In genomic region chr14:24612186-24612585, GRCh38 we compare ENCODE assay signal across 23 cellular contexts. TPM values are rescaled to one million over a fixed set of nuclear protein-coding genes. Genes with fewer than 3 reads are reported as not detected.
DNase-seq lines count a peak whose midpoint lies in the region; ATAC-seq, FAIRE-seq and TF ChIP-seq lines count a peak whose summit lies in the region.
"Had no signal": no experiment of that assay in that cellular context is flagged by ENCODE, and none has a peak within 500 bp of the region (broad histone marks: within the 10 kb centered on the region; RNA-seq: fewer than 3 reads in every experiment).

No MANE protein-coding gene starts in this region.

- BruUV-seq in MCF 10A (replicated peaks; lab: Mats Ljungman, UMichigan) = no TSS peak

- no peaks in the 10 kb centered on the region for H3K4me1 ChIP-seq in breast epithelium
- no peaks in the 10 kb centered on the region for H3K4me1 ChIP-seq in SJCRH30
- no peaks in the 10 kb centered on the region for H3K4me1 ChIP-seq in heart left ventricle
- no peaks in the 10 kb centered on the region for H3K4me1 ChIP-seq in HAP-1
- H3K4me1 ChIP-seq: body of pancreas, neural progenitor cell had no signal

- H3K27me3 ChIP-seq in breast epithelium (no peaks in the 10 kb centered on the region), MG63 (no peaks in the 10 kb centered on the region), SJCRH30 (no peaks in the 10 kb centered on the region), heart left ventricle (peaks cover 0 to 8% (median 0%) of the 10 kb centered on the region in 9 donors), HAP-1 (ENCODE audit: low read depth) (no peaks in the 10 kb centered on the region)
- H3K27me3 ChIP-seq: body of pancreas, esophagus squamous epithelium, neural progenitor cell had no signal

- intact Hi-C loops in MCF 10A (cut with micrococcal nuclease) (no loop called here), breast epithelium (cut with DNase I; ENCODE audit: low total_unique reads) (no loop called here), heart left ventricle (cut with DNase I) (no loop called here)

- CTCF ChIA-PET in MCF 10A (lab: Yijun Ruan, JAX) = interaction anchor here (1.0 kb wide), 1 partner anchor 67 kb away, joined by 3 read pairs; no protein-coding TSS in a partner anchor

- H3K4me3 ChIP-seq in breast epithelium = no peak overlapping the region
- no peak overlapping the region for H3K4me3 ChIP-seq in MG63
- no peak overlapping the region for H3K4me3 ChIP-seq in SJCRH30
- H3K4me3 ChIP-seq in heart left ventricle = no peak overlapping the region
- H3K4me3 ChIP-seq in HAP-1 = no peak overlapping the region
- H3K4me3 ChIP-seq: body of pancreas, dorsolateral prefrontal cortex, esophagus squamous epithelium, heart right ventricle, neural progenitor cell had no signal

- no peak for FAIRE-seq in D721Med (lab: Jason Lieb, UNC)
- FAIRE-seq: kidney had no signal

- TF ChIP-seq POLR2A in breast epithelium (IDR thresholded peaks at IDR 0.05) (no peak), heart left ventricle (IDR thresholded peaks at IDR 0.05) (no peak)

- DNase-seq in MCF 10A (ENCODE audit: unreplicated experiment) (peak; percentile 10), breast epithelium (ENCODE audit: low spot score in 2 of 2) (no peak), MG63 (peak; percentile 17), SJCRH30 (peak; percentile 15 to 45), heart left ventricle (no peak), HAP-1 (ENCODE audit: low spot score in 2 of 2) (no peak), D721Med (ENCODE audit: insufficient read length, low spot score) (no peak)
- DNase-seq: activated naive CD4-positive, alpha-beta T cell treated with Interleukin-2 at 50 U/mL for 16 hours; AML-193; dorsolateral prefrontal cortex; esophagus squamous epithelium; H9; heart right ventricle; kidney; NCI-H1417 treated with DMSO at 0.1 percent for 48 hours; stimulated activated CD4-positive, alpha-beta T cell treated with anti-CD3 and anti-CD28 coated beads, Interleukin-15, amount 100 ng/mL, for 24 hours; T-helper 1 cell had no signal

- H3K4me3 Mint-ChIP-seq in MCF 10A (ENCODE audit: unreplicated experiment) = no peak overlapping the region
- H3K4me3 Mint-ChIP-seq: H9, neural progenitor cell, WTC11 had no signal

- no peaks in the 10 kb centered on the region for H3K36me3 Mint-ChIP-seq in MCF 10A (ENCODE audit: insufficient read depth, unreplicated experiment)
- H3K36me3 Mint-ChIP-seq: neural progenitor cell, WTC11 had no signal

- no peak overlapping the region for H3K27ac ChIP-seq in breast epithelium
- H3K27ac ChIP-seq in SJCRH30 = no peak overlapping the region
- no peak overlapping the region for H3K27ac ChIP-seq in heart left ventricle
- H3K27ac ChIP-seq: body of pancreas, dorsolateral prefrontal cortex, esophagus squamous epithelium, heart right ventricle, neural progenitor cell had no signal

- in situ Hi-C loops in HAP-1 (cut with MboI; ENCODE audit: low sequenced_read_pairs) = no loop called here

- H3K9me3 ChIP-seq in breast epithelium = no peaks in the 10 kb centered on the region
- H3K9me3 ChIP-seq in MG63 = no peaks in the 10 kb centered on the region
- no peaks in the 10 kb centered on the region for H3K9me3 ChIP-seq in SJCRH30 (replicated peaks)
- no peaks in the 10 kb centered on the region for H3K9me3 ChIP-seq in heart left ventricle
- no peaks in the 10 kb centered on the region for H3K9me3 ChIP-seq in HAP-1
- H3K9me3 ChIP-seq: body of pancreas, esophagus squamous epithelium had no signal

- no peaks in the 10 kb centered on the region for H3K36me3 ChIP-seq in breast epithelium
- H3K36me3 ChIP-seq in MG63 = no peaks in the 10 kb centered on the region
- no peaks in the 10 kb centered on the region for H3K36me3 ChIP-seq in SJCRH30
- no peaks in the 10 kb centered on the region for H3K36me3 ChIP-seq in heart left ventricle
- no peaks in the 10 kb centered on the region for H3K36me3 ChIP-seq in HAP-1 (replicated peaks)
- H3K36me3 ChIP-seq: esophagus squamous epithelium, heart right ventricle, neural progenitor cell had no signal

- no peaks in the 10 kb centered on the region for H3K9me3 Mint-ChIP-seq in MCF 10A (ENCODE audit: unreplicated experiment)
- H3K9me3 Mint-ChIP-seq: neural progenitor cell had no signal

- no peak overlapping the region for H3K27ac Mint-ChIP-seq in MCF 10A (ENCODE audit: low read depth, unreplicated experiment)
- H3K27ac Mint-ChIP-seq: H9, neural progenitor cell, WTC11 had no signal

- no peak for ATAC-seq in heart left ventricle
- ATAC-seq: body of pancreas, heart right ventricle, WTC11 had no signal

- H3K27me3 Mint-ChIP-seq in MCF 10A (ENCODE audit: insufficient read depth, unreplicated experiment) = peaks cover 11% of the 10 kb centered on the region

- POLR2A ChIA-PET in MCF 10A (lab: Yijun Ruan, JAX) = no interaction called here

- H3K4me1 Mint-ChIP-seq in MCF 10A (ENCODE audit: insufficient read depth, unreplicated experiment) = no peaks in the 10 kb centered on the region
- H3K4me1 Mint-ChIP-seq: H9 had no signal

- no peak for TF ChIP-seq CTCF in MCF 10A (IDR thresholded peaks at IDR 0.05; ENCODE audit: unreplicated experiment)
- TF ChIP-seq CTCF in breast epithelium (IDR thresholded peaks at IDR 0.05) = no peak
- TF ChIP-seq CTCF in heart left ventricle (IDR thresholded peaks at IDR 0.05) = no peak
- no peak for TF ChIP-seq CTCF in D721Med (IDR thresholded peaks at IDR 0.05; ENCODE audit: insufficient read depth, missing control alignments)

RNA-seq across cellular contexts. Expression of gene GZMH, which starts 2.7 kb away (rescaled TPM):
- total RNA-seq in MCF 10A (2022) = not detected in 2 replicates
- 1 to 10 TPM in 1 of 3 donors, under 1 TPM in 2; 0.80 to 1.3 (median 0.98) TPM for total RNA-seq in breast epithelium
- not detected in 2 replicates for total RNA-seq in MG63 (2014; rRNA removed; shearing (Covaris generic); ENCODE audit: low replicate concordance)
- total RNA-seq in SJCRH30 (2014; rRNA removed; shearing (Covaris generic)) = not detected in 2 replicates
- total RNA-seq in heart left ventricle = 1 to 10 TPM in 4 of 9 donors, not detected in 5; 1.2 to 5.9 (median 2.6) TPM
- under 1 TPM; 0.30 to 0.61 TPM for polyA plus RNA-seq in heart left ventricle
- total RNA-seq: body of pancreas, Daoy, H9, mesenteric fat pad, subcutaneous adipose tissue, WTC11 had no signal

RNA-seq across cellular contexts. Expression of gene GZMB, which starts 21.8 kb away (rescaled TPM):
- total RNA-seq in MCF 10A (2022) (not detected in 2 replicates), breast epithelium (1 to 10 TPM in 2 of 3 donors, not detected in 1; 1.3 to 2.2 TPM), heart left ventricle (10 to 100 TPM in 1 of 9 donors, 1 to 10 TPM in 3, under 1 TPM in 3, not detected in 2; 0.49 to 18.8 (median 1.3) TPM)
- not detected in 2 replicates for total RNA-seq in MG63 (2014; rRNA removed; shearing (Covaris generic); ENCODE audit: low replicate concordance)
- total RNA-seq in SJCRH30 (2014; rRNA removed; shearing (Covaris generic)) = not detected in 2 replicates
- 1 to 10 TPM in 1 of 2 donors, under 1 TPM in 1; 0.32 to 1.4 TPM for polyA plus RNA-seq in heart left ventricle
- total RNA-seq: body of pancreas, Daoy, H9 had no signal

RNA-seq across cellular contexts. Expression of gene CTSG, which starts 36.1 kb away (rescaled TPM):
- total RNA-seq in MCF 10A (2022) (not detected in 2 replicates), breast epithelium (10 to 100 TPM in 1 of 3 donors, under 1 TPM in 2; 0.59 to 25.3 (median 0.98) TPM), heart left ventricle (1 to 10 TPM in 4 of 9 donors, under 1 TPM in 4, not detected in 1; 0.42 to 2.9 (median 0.91) TPM)
- total RNA-seq in MG63 (2014; rRNA removed; shearing (Covaris generic); ENCODE audit: low replicate concordance) = not detected in 2 replicates
- total RNA-seq in SJCRH30 (2014; rRNA removed; shearing (Covaris generic)) = not detected in 2 replicates
- polyA plus RNA-seq in heart left ventricle = under 1 TPM in 1 of 2 donors, not detected in 1; 0.08 TPM
- total RNA-seq: body of pancreas, Daoy, H9, WTC11 had no signal

Comparison
In these comparisons a context has a peak if more than half of its experiments do, and no peak if none do; other contexts are left out.
1. DNase-seq: peak in MCF 10A (single experiment), MG63 (single experiment) and SJCRH30 (2 of 2); none in breast epithelium (0 of 2), heart left ventricle (0 of 5), HAP-1 (0 of 2) and D721Med (single experiment).